Comparison of ENCODE assay signal across 17 cellular contexts in genomic region chr16:88956546-88957455, GRCh38. TPM values are rescaled to one million over a fixed set of nuclear protein-coding genes. Genes with fewer than 3 reads are reported as not detected.
DNase-seq lines count a peak whose midpoint lies in the region; ATAC-seq and TF ChIP-seq lines count a peak whose summit lies in the region.
"Had no signal": no experiment of that assay in that cellular context is flagged by ENCODE, and none has a peak within 500 bp of the region (broad histone marks: within the 10 kb centered on the region; RNA-seq: fewer than 3 reads in every experiment).

No MANE protein-coding gene starts in this region.

- peaks cover 11 to 17% (median 12%) of the 10 kb centered on the region in 3 donors for H3K4me1 Mint-ChIP-seq in CD8-positive, alpha-beta memory T cell
- H3K4me1 Mint-ChIP-seq in memory B cell: peaks cover 36% of the 10 kb centered on the region

- no TSS peak for BruUV-seq in PC-3 (replicated peaks; lab: Mats Ljungman, UMichigan)

- H3K36me3 ChIP-seq in BLaER1 treated with 17β-estradiol and CSF1 and Interleukin-3, amounts not matched to agents 10 nM and 100 nM: peaks cover 0 to 14% (median 9%) of the 10 kb centered on the region in 11 experiments; a peak in 13 of 22 replicates
- H3K36me3 ChIP-seq in CD8-positive, alpha-beta memory T cell (ENCODE audit: insufficient read depth, low read length): no peaks in the 10 kb centered on the region
- H3K36me3 ChIP-seq in PC-3 (ENCODE audit: low read depth, low read length): no peaks in the 10 kb centered on the region
- H3K36me3 ChIP-seq: Peyer's patch had no signal

- H3K27me3 Mint-ChIP-seq in CD8-positive, alpha-beta memory T cell: peaks cover 17 to 35% of the 10 kb centered on the region in 2 donors
- no peaks in the 10 kb centered on the region for H3K27me3 Mint-ChIP-seq in memory B cell

- peaks cover 0 to 3% (median 0%) of the 10 kb centered on the region in 3 donors for H3K36me3 Mint-ChIP-seq in CD8-positive, alpha-beta memory T cell
- peaks cover 21% of the 10 kb centered on the region for H3K36me3 Mint-ChIP-seq in memory B cell

- no peaks in the 10 kb centered on the region for H3F3A ChIP-seq in PC-3 (ENCODE audit: low read length, unreplicated experiment)

- H3K9me3 Mint-ChIP-seq in CD8-positive, alpha-beta memory T cell: no peaks in the 10 kb centered on the region
- no peaks in the 10 kb centered on the region for H3K9me3 Mint-ChIP-seq in memory B cell
- H3K9me3 Mint-ChIP-seq: activated T-cell treated with anti-CD3 and anti-CD28 coated beads, Interleukin-2, amount 50 U/mL, for 4 hours; CD4-positive, alpha-beta T cell had no signal

- peak overlapping the region in 9 of 11 experiments; percentile 3 to 70 (median 51); a peak in 15 of 22 replicates for H3K27ac ChIP-seq in BLaER1 treated with 17β-estradiol and CSF1 and Interleukin-3, amounts not matched to agents 10 nM and 100 nM
- peak overlapping the region; percentile 4 for H3K27ac ChIP-seq in CD8-positive, alpha-beta memory T cell (ENCODE audit: low read depth, low read length)
- H3K27ac ChIP-seq in PC-3 (ENCODE audit: low read length): no peak overlapping the region

- intact Hi-C loops in PC-3 (cut with micrococcal nuclease): no loop called here

- peak overlapping the region; percentile 83 to 99 (median 95) for H3K4me2 ChIP-seq in BLaER1 treated with 17β-estradiol and CSF1 and Interleukin-3, amounts not matched to agents 10 nM and 100 nM
- no peak overlapping the region for H3K4me2 ChIP-seq in PC-3 (ENCODE audit: low read length)

- no peaks in the 10 kb centered on the region for H3K9me2 ChIP-seq in PC-3 (replicated peaks; ENCODE audit: low read length)

- no peak for DNase-seq in CD8-positive, alpha-beta memory T cell
- DNase-seq in NCI-H524 treated with DMSO at 0.1 percent for 48 hours (lab: John Stamatoyannopoulos, UW) (peak; percentile 57), memory B cell (ENCODE audit: low spot score in 2 of 2) (no peak), A172 (ENCODE audit: low spot score) (no peak), PC-3 (no peak)
- DNase-seq: activated CD4-positive, CD25-positive, alpha-beta regulatory T cell treated with anti-CD3 and anti-CD28 coated beads, Interleukin-2, amount 50 U/mL, for 72 hours; activated T-cell treated with anti-CD3 and anti-CD28 coated beads, Interleukin-2, amount 50 U/mL, for 4 hours; CD4-positive, alpha-beta T cell; GOT3; mammary epithelial cell; NCI-H1105 treated with DMSO at 0.1 percent for 48 hours; NCI-H446 treated with DMSO at 0.1 percent for 48 hours; occipital lobe; Peyer's patch; small intestine had no signal

- no peak overlapping the region for H2AFZ ChIP-seq in PC-3 (ENCODE audit: low read length)

- peak overlapping the region in 8 of 10 experiments; percentile 6 to 56 (median 40); a peak in 11 of 20 replicates for H3K4me3 ChIP-seq in BLaER1 treated with 17β-estradiol and CSF1 and Interleukin-3, amounts not matched to agents 10 nM and 100 nM
- no peak overlapping the region for H3K4me3 ChIP-seq in CD8-positive, alpha-beta memory T cell (ENCODE audit: low read length)
- no peak overlapping the region for H3K4me3 ChIP-seq in PC-3 (ENCODE audit: low read length)

- no peak for TF ChIP-seq CTCF in PC-3 (conservative IDR thresholded peaks at IDR 0.05; ENCODE audit: low read depth, low read length)

- CTCF ChIA-PET in CD8-positive, alpha-beta memory T cell (lab: Charles Lee): no interaction called here
- CTCF ChIA-PET in PC-3 (lab: Charles Lee): no interaction called here

- H3K4me3 Mint-ChIP-seq in CD8-positive, alpha-beta memory T cell: peak overlapping the region in 3 of 7 donors; percentile 20 to 50 (median 32)
- no peak overlapping the region for H3K4me3 Mint-ChIP-seq in memory B cell

- peak overlapping the region; percentile 6 to 65 (median 42); a peak in 16 of 22 replicates for H3K9ac ChIP-seq in BLaER1 treated with 17β-estradiol and CSF1 and Interleukin-3, amounts not matched to agents 10 nM and 100 nM
- no peak overlapping the region for H3K9ac ChIP-seq in PC-3 (ENCODE audit: low read length)

- peaks cover 0 to 10% (median 0%) of the 10 kb centered on the region in 11 experiments; a peak in 7 of 22 replicates for H3K9me3 ChIP-seq in BLaER1 treated with 17β-estradiol and CSF1 and Interleukin-3, amounts not matched to agents 10 nM and 100 nM (replicated peaks in 1 of 11)
- no peaks in the 10 kb centered on the region for H3K9me3 ChIP-seq in CD8-positive, alpha-beta memory T cell (ENCODE audit: low read length)
- no peaks in the 10 kb centered on the region for H3K9me3 ChIP-seq in PC-3 (ENCODE audit: low read length)
- H3K9me3 ChIP-seq: Peyer's patch had no signal

- no peak overlapping the region for H3K27ac Mint-ChIP-seq in CD8-positive, alpha-beta memory T cell
- H3K27ac Mint-ChIP-seq in memory B cell: peak overlapping the region; percentile 87
- H3K27ac Mint-ChIP-seq: CD4-positive, alpha-beta T cell had no signal

- peaks cover 72 to 83% (median 80%) of the 10 kb centered on the region in 11 experiments; a peak in 21 of 22 replicates for H4K20me1 ChIP-seq in BLaER1 treated with 17β-estradiol and CSF1 and Interleukin-3, amounts not matched to agents 10 nM and 100 nM
- no peaks in the 10 kb centered on the region for H4K20me1 ChIP-seq in PC-3 (ENCODE audit: low read length)

- ATAC-seq in memory B cell (ENCODE audit: low read depth) (no peak), PC-3 (no peak), GM21526 (IDR thresholded peaks at IDR 0.05; ENCODE audit: low FRiP score, unreplicated experiment) (no peak)

- peaks cover 0 to 54% (median 0%) of the 10 kb centered on the region in 11 experiments; a peak in 7 of 22 replicates for H3K27me3 ChIP-seq in BLaER1 treated with 17β-estradiol and CSF1 and Interleukin-3, amounts not matched to agents 10 nM and 100 nM
- no peaks in the 10 kb centered on the region for H3K27me3 ChIP-seq in CD8-positive, alpha-beta memory T cell (ENCODE audit: insufficient read depth, low read length, poor library complexity, severe bottlenecking)
- 0 out of 2 replicates have a peak, but pooled peaks cover 9% of the 10 kb centered on the region for H3K27me3 ChIP-seq in PC-3 (ENCODE audit: low read length)
- H3K27me3 ChIP-seq: Peyer's patch had no signal

- POLR2A ChIA-PET in CD8-positive, alpha-beta memory T cell (lab: Charles Lee): no interaction called here
- POLR2A ChIA-PET in PC-3 (lab: Charles Lee; ENCODE audit: unreplicated experiment): no interaction called here

- H3K79me2 ChIP-seq in PC-3 (ENCODE audit: low read length): no peaks in the 10 kb centered on the region

- peaks cover 37 to 76% (median 62%) of the 10 kb centered on the region in 10 experiments for H3K4me1 ChIP-seq in BLaER1 treated with 17β-estradiol and CSF1 and Interleukin-3, amounts not matched to agents 10 nM and 100 nM
- H3K4me1 ChIP-seq in CD8-positive, alpha-beta memory T cell (ENCODE audit: insufficient read depth, low read length): peaks cover 10% of the 10 kb centered on the region
- H3K4me1 ChIP-seq in PC-3 (ENCODE audit: insufficient read depth, low read length): no peaks in the 10 kb centered on the region

RNA-seq across cellular contexts. Expression of gene CBFA2T3, which starts 20.2 kb away (rescaled TPM):
- under 1 TPM in 1 of 2 experiments, not detected in 1; 0.22 TPM for total RNA-seq in CD8-positive, alpha-beta memory T cell
- not detected for polyA plus RNA-seq in CD8-positive, alpha-beta memory T cell
- 0.05 TPM in 1 of 2 replicates, not detected in the other for total RNA-seq in A172 (2014; rRNA removed; shearing (Covaris generic))
- not detected in 2 replicates for total RNA-seq in PC-3 (2014; rRNA removed)

Comparison
In these comparisons a context has a peak if more than half of its experiments do, and no peak if none do; other contexts are left out.
1. H3K4me3 ChIP-seq: peak in BLaER1 treated with 17β-estradiol and CSF1 and Interleukin-3, amounts not matched to agents 10 nM and 100 nM (8 of 10); none in CD8-positive, alpha-beta memory T cell (single experiment) and PC-3 (single experiment).